ENCODE assay signal across 14 cellular contexts in genomic region chr12:121274036-121274763, GRCh38. TPM values are rescaled to one million over a fixed set of nuclear protein-coding genes. Genes with fewer than 3 reads are reported as not detected.
DNase-seq lines count a peak whose midpoint lies in the region; ATAC-seq and TF ChIP-seq lines count a peak whose summit lies in the region.
"Had no signal": no experiment of that assay in that cellular context is flagged by ENCODE, and none has a peak within 500 bp of the region (broad histone marks: within the 10 kb centered on the region; RNA-seq: fewer than 3 reads in every experiment).

No MANE protein-coding gene starts in this region.

- H2BK15ac ChIP-seq in neuronal stem cell (ENCODE audit: low read length) (no peak overlapping the region), H9 (ENCODE audit: low read depth, low read length) (no peak overlapping the region)

- H2BK120ac ChIP-seq in neuronal stem cell (ENCODE audit: low read depth, low read length) (no peak overlapping the region), H9 (ENCODE audit: low read depth, low read length, poor library complexity, severe bottlenecking) (no peak overlapping the region)

- H3K27me3 Mint-ChIP-seq in WTC11 (ENCODE audit: low read depth) (no peaks in the 10 kb centered on the region), H9 (ENCODE audit: low read depth) (no peaks in the 10 kb centered on the region)
- H3K27me3 Mint-ChIP-seq: B cell; CD4-positive, alpha-beta memory T cell had no signal

- peak overlapping the region; percentile 65 for H3K23ac ChIP-seq in neuronal stem cell (ENCODE audit: low read depth, low read length, poor library complexity)
- H3K23ac ChIP-seq in H9 (ENCODE audit: insufficient read length, low read depth, low read length) = no peak overlapping the region

- H3K36me3 Mint-ChIP-seq in WTC11 (peaks cover 34% of the 10 kb centered on the region), H9 (ENCODE audit: insufficient read depth in 1 of 3, low read depth in 3 of 3) (peaks cover 22 to 45% (median 35%) of the 10 kb centered on the region in 3 experiments; a peak in 6 of 7 replicates)

- H3K9ac ChIP-seq in neuronal stem cell (ENCODE audit: low read depth, low read length, poor library complexity) (no peak overlapping the region), H9 (ENCODE audit: extremely low read depth, insufficient read length, low read length) (no peak overlapping the region)

- H3K14ac ChIP-seq in neuronal stem cell (ENCODE audit: low read length) = no peak overlapping the region
- no peak overlapping the region for H3K14ac ChIP-seq in H9 (ENCODE audit: insufficient read depth, low read length)

- H3K79me1 ChIP-seq in neuronal stem cell (ENCODE audit: low read depth, low read length) (peaks cover 4% of the 10 kb centered on the region), H9 (ENCODE audit: insufficient read depth, low read depth, low read length, poor library complexity, severe bottlenecking) (no peaks in the 10 kb centered on the region)

- CTCF ChIA-PET in WTC11 (lab: Charles Lee) = no interaction called here

- no peak overlapping the region for H2BK20ac ChIP-seq in H9 (ENCODE audit: low read depth, low read length, poor library complexity, severe bottlenecking)

- H3K9me3 Mint-ChIP-seq in WTC11 (peaks cover 3% of the 10 kb centered on the region; the same call in 1 of the 2 replicates), H9 (no peaks in the 10 kb centered on the region)

- POLR2A ChIA-PET in WTC11 (lab: Charles Lee) = no interaction called here

- H3K4me2 ChIP-seq in neuronal stem cell (ENCODE audit: insufficient read depth, low read length, poor library complexity, severe bottlenecking) (no peak overlapping the region), H9 (ENCODE audit: insufficient read depth, insufficient read length, low read length) (no peak overlapping the region)

- H3K23me2 ChIP-seq in H9 (ENCODE audit: insufficient read length, low read depth, low read length, poor library complexity, severe bottlenecking) = no peaks in the 10 kb centered on the region

- no peak overlapping the region for H3K56ac ChIP-seq in H9 (ENCODE audit: insufficient read length, low read depth, low read length)

- no peak for TF ChIP-seq CTCF in WTC11 (IDR thresholded peaks at IDR 0.05)
- no peak for TF ChIP-seq CTCF in upper lobe of right lung (IDR thresholded peaks at IDR 0.05)
- no peak for TF ChIP-seq CTCF in H9 (conservative IDR thresholded peaks at IDR 0.05)

- H3K4me3 Mint-ChIP-seq in WTC11 = no peak overlapping the region
- no peak overlapping the region for H3K4me3 Mint-ChIP-seq in H9
- H3K4me3 Mint-ChIP-seq: B cell; CD4-positive, alpha-beta memory T cell had no signal

- no peak for ATAC-seq in WTC11
- ATAC-seq in upper lobe of right lung = no peak
- no peak for ATAC-seq in HG03439 (IDR thresholded peaks at IDR 0.05; ENCODE audit: unreplicated experiment)
- ATAC-seq in HG02642 (IDR thresholded peaks at IDR 0.05; ENCODE audit: poor library complexity, unreplicated experiment) = no peak

- intact Hi-C loops in upper lobe of right lung (cut with DNase I) = no loop called here

- no peak overlapping the region for H4K8ac ChIP-seq in neuronal stem cell (ENCODE audit: low read depth, low read length)
- H4K8ac ChIP-seq in H9 (replicated peaks; ENCODE audit: insufficient read length, low read depth, low read length) = no peak overlapping the region

- no peak overlapping the region for H3K27ac Mint-ChIP-seq in WTC11
- no peak overlapping the region for H3K27ac Mint-ChIP-seq in H9
- H3K27ac Mint-ChIP-seq: B cell had no signal

- no peaks in the 10 kb centered on the region for H3K79me2 ChIP-seq in H9 (ENCODE audit: insufficient read depth, low read length)

- H4K91ac ChIP-seq in neuronal stem cell (ENCODE audit: low read depth, low read length, poor library complexity) (no peak overlapping the region), H9 (ENCODE audit: insufficient read length, low read depth, low read length) (no peak overlapping the region)

- H3K4me1 ChIP-seq in neuronal stem cell (ENCODE audit: control insufficient read depth in 2 of 2, insufficient read depth in 1 of 2, low read depth in 1 of 2, low read length in 2 of 2) (no peaks in the 10 kb centered on the region), upper lobe of right lung (peaks cover 24% of the 10 kb centered on the region), H9 (ENCODE audit: insufficient read depth, low read length) (no peaks in the 10 kb centered on the region)
- H3K4me1 ChIP-seq: HAP-1 had no signal

- H3K4me3 ChIP-seq in neuronal stem cell (ENCODE audit: low read length in 2 of 2) = no peak overlapping the region
- H3K4me3 ChIP-seq in upper lobe of right lung = no peak overlapping the region
- H3K4me3 ChIP-seq: HAP-1 had no signal

- H3K4me1 Mint-ChIP-seq in WTC11 (peaks cover 4% of the 10 kb centered on the region), H9 (peaks cover 0 to 8% of the 10 kb centered on the region in 2 experiments; a peak in 3 of 4 replicates)

- H3K18ac ChIP-seq in neuronal stem cell (ENCODE audit: low read length) = peak overlapping the region; percentile 48
- H3K18ac ChIP-seq in H9 (ENCODE audit: insufficient read length, low read depth, low read length) = no peak overlapping the region

- H3K36me3 ChIP-seq in neuronal stem cell (replicated peaks in 1 of 2; ENCODE audit: control insufficient read depth in 2 of 2, insufficient read depth in 2 of 2, low read length in 2 of 2) (peaks cover 12 to 48% of the 10 kb centered on the region in 2 donors), upper lobe of right lung (peaks cover 43% of the 10 kb centered on the region)

- H2BK5ac ChIP-seq in neuronal stem cell (ENCODE audit: low read length) (no peak overlapping the region), H9 (ENCODE audit: insufficient read length, low read length) (no peak overlapping the region)

- WGBS in neuronal stem cell (ENCODE audit: extremely low coverage in 2 of 2, insufficient read length in 2 of 2, insufficient replicate concordance in 1 of 2), 2 donors = no CpG with 5 or more reads among the region's 35 CpGs
- WGBS in H9 (ENCODE audit: extremely low coverage, insufficient read length, low lambda C conversion rate) = no CpG with 5 or more reads among the region's 35 CpGs

- no peaks in the 10 kb centered on the region for H4K20me1 ChIP-seq in H9 (ENCODE audit: control insufficient read depth, insufficient read depth, insufficient read length)

- H2BK12ac ChIP-seq in neuronal stem cell (ENCODE audit: low read length) (no peak overlapping the region), H9 (ENCODE audit: insufficient read length, low read depth, low read length) (no peak overlapping the region)

- H3K4ac ChIP-seq in neuronal stem cell (ENCODE audit: low read length) = no peak overlapping the region
- no peak overlapping the region for H3K4ac ChIP-seq in H9 (ENCODE audit: low read depth, low read length)

- DNase-seq in WTC11 (ENCODE audit: low spot score) = no peak
- peak; percentile 71 for DNase-seq in cerebellum (ENCODE audit: low spot score)
- DNase-seq in neuronal stem cell (ENCODE audit: low spot score) = no peak
- DNase-seq in upper lobe of right lung = no peak
- no peak for DNase-seq in H9
- DNase-seq: CD4-positive, alpha-beta memory T cell; DMS79; GOT3; IMR-90 had no signal

- H3K27me3 ChIP-seq in neuronal stem cell (ENCODE audit: control insufficient read depth in 3 of 3, insufficient read depth in 3 of 3, low read depth in 1 of 3, low read length in 3 of 3) = no peaks in the 10 kb centered on the region
- no peaks in the 10 kb centered on the region for H3K27me3 ChIP-seq in upper lobe of right lung
- H3K27me3 ChIP-seq in H9 (ENCODE audit: insufficient read depth, low read length) = no peaks in the 10 kb centered on the region

- no peak overlapping the region for H4K5ac ChIP-seq in H9 (ENCODE audit: insufficient read length, low read depth, low read length)

- H2AFZ ChIP-seq in neuronal stem cell (ENCODE audit: low read length) (no peak overlapping the region), H9 (ENCODE audit: low read length) (no peak overlapping the region)

- no peak overlapping the region for H3T11ph ChIP-seq in H9 (ENCODE audit: low read length)

- H3K27ac ChIP-seq in neuronal stem cell (replicated peaks; ENCODE audit: low read length) = no peak overlapping the region
- peak overlapping the region; percentile 1 for H3K27ac ChIP-seq in upper lobe of right lung
- no peak overlapping the region for H3K27ac ChIP-seq in H9 (ENCODE audit: insufficient read length, low read depth, low read length)
- H3K27ac ChIP-seq: HL-60 had no signal

- H2AK5ac ChIP-seq in neuronal stem cell (ENCODE audit: low read depth, low read length) (no peak overlapping the region), H9 (ENCODE audit: insufficient read length, low read length) (no peak overlapping the region)

- no peaks in the 10 kb centered on the region for H3K9me3 ChIP-seq in neuronal stem cell (replicated peaks in 1 of 2; ENCODE audit: control insufficient read depth in 2 of 2, insufficient read depth in 1 of 2, low read depth in 1 of 2, low read length in 2 of 2)
- H3K9me3 ChIP-seq in upper lobe of right lung = no peaks in the 10 kb centered on the region
- no peaks in the 10 kb centered on the region for H3K9me3 ChIP-seq in H9 (ENCODE audit: control insufficient read depth, low read depth, low read length)
- H3K9me3 ChIP-seq: HAP-1 had no signal

TF ChIP-seq in WTC11, 78 proteins besides CTCF, POLR2A, EP300 and RAD21:
- TF ChIP-seq CBFB (CRISPR knock-in tag; IDR thresholded peaks at IDR 0.05; ENCODE audit: low read depth) = no peak
- TF ChIP-seq ZNF512 (CRISPR knock-in tag; IDR thresholded peaks at IDR 0.05; ENCODE audit: borderline replicate concordance) = no peak
- TF ChIP-seq FOXP1 (CRISPR knock-in tag; IDR thresholded peaks at IDR 0.05; ENCODE audit: borderline replicate concordance) = 0 out of 2 replicates have a peak, but pooled peaks have one; percentile 15
- no peak for TF ChIP-seq MYBL2 (CRISPR knock-in tag; IDR thresholded peaks at IDR 0.05)
- TF ChIP-seq SMAD4 (CRISPR knock-in tag; IDR thresholded peaks at IDR 0.05) = no peak
- TF ChIP-seq ZNF416 (CRISPR knock-in tag; IDR thresholded peaks at IDR 0.05) = no peak

RNA-seq across cellular contexts. Expression of gene CAMKK2, which starts 22.3 kb away (rescaled TPM):
- 32.6 to 36.5 TPM (median 33.4 TPM) in 3 replicates for total RNA-seq in WTC11 (2021)
- total RNA-seq in cerebellum = 27.3 TPM
- 24.5 TPM for polyA plus RNA-seq in neuronal stem cell (2013, experiment 1 of 2)
- 24.3 TPM for polyA plus RNA-seq in neuronal stem cell (2013, experiment 2 of 2)
- total RNA-seq in upper lobe of right lung = 39.3 TPM
- 22.4 and 24.7 TPM in 2 replicates for total RNA-seq in H9 (2021)
